Comparison of ENCODE assay signal across 8 cellular contexts in the genomic region with DNA sequence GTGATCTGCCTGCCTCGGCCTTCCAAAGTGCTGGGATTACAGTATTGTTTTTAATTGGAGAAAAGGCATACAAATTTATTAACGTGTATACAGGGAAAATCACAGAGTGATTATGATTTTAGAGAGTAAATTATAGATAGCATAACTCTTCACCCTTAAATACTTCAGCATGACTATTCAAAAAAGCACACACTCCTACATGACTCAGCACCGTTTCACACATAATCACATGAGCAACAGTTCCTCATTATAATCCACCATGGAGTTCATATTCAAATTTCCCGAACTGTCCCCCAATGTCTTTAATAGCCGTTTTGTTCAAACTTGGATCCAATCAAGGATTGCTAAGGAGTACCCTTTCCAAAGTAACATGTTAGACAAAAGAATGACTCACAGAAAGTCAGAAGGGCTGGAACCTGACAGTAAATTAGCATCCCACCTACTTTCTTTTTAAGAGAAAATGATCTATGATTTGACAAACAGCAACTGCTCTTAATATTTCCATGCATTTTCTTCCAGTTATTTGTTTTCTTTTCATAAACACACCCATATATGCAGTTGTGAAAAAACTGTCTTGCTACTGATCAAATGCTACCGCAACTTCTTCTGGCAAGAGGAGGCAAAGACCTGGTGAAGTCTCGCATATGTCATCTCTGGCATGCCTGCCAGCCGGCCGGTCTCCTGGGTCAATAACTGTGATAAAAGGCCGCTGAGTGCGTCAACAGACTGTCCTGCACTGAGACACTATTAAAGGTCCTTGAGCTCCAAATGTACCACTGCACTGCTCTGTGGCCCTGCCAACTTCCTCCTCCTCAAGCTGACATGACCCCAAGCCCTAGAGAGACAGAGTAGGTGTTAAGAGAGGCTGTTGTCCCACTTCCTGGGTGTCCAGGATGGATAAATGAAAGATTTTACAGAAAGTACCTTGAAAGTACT. TPM values are rescaled to one million over a fixed set of nuclear protein-coding genes. Genes with fewer than 3 reads are reported as not detected.
DNase-seq lines count a peak whose midpoint lies in the region; ATAC-seq, FAIRE-seq and TF ChIP-seq lines count a peak whose summit lies in the region.

No MANE protein-coding gene starts in this region.

- H3K27me3 ChIP-seq in ascending aorta (no peaks in the 10 kb centered on the region), keratinocyte (ENCODE audit: control insufficient read depth, extremely low read depth, insufficient read depth, low read length) (no peaks in the 10 kb centered on the region), tibial artery (no peaks in the 10 kb centered on the region)

- intact Hi-C loops in ascending aorta (cut with DNase I): no loop called here
- intact Hi-C loops in tibial artery (cut with DNase I; ENCODE audit: low total_unique reads): no loop called here

- dilution Hi-C loops in keratinocyte (cut with MboI; ENCODE audit: extremely low pct_ligation_motif_present, low sequenced_read_pairs): no loop called here

- H2AFZ ChIP-seq in keratinocyte (ENCODE audit: control insufficient read depth, low read length): no peak overlapping the region

- DNase-seq in Daoy (ENCODE audit: low read depth) (peak; percentile 83), MV-4-11 (lab: John Stamatoyannopoulos, UW) (peak; percentile 77), ascending aorta (ENCODE audit: low spot score in 2 of 2) (peak in 1 of 2 donors; percentile 32), keratinocyte (ENCODE audit: low read depth, low spot score) (no peak), tibial artery (peak in 1 of 2 donors; percentile 44), SK-N-DZ (ENCODE audit: low spot score) (no peak), GM10266 (ENCODE audit: extremely low spot score) (no peak)

- H3K36me3 ChIP-seq in ascending aorta (no peaks in the 10 kb centered on the region), keratinocyte (ENCODE audit: control insufficient read depth in 2 of 2, extremely low read depth in 1 of 2, insufficient read depth in 2 of 2, low read length in 2 of 2) (no peaks in the 10 kb centered on the region), tibial artery (no peaks in the 10 kb centered on the region)

- H3K4me1 ChIP-seq in ascending aorta (peaks cover 3 to 42% of the 10 kb centered on the region in 2 donors), keratinocyte (ENCODE audit: control insufficient read depth, extremely low read depth, insufficient read depth, low read length) (peaks cover 64% of the 10 kb centered on the region), tibial artery (peaks cover 0 to 82% (median 48%) of the 10 kb centered on the region in 4 donors)

- H4K20me1 ChIP-seq in keratinocyte (ENCODE audit: control insufficient read depth, extremely low read depth, insufficient read depth, low read length): peaks cover 5% of the 10 kb centered on the region

- H3K9me3 ChIP-seq in ascending aorta (no peaks in the 10 kb centered on the region), keratinocyte (ENCODE audit: control insufficient read depth, low read depth, low read length) (no peaks in the 10 kb centered on the region), tibial artery (no peaks in the 10 kb centered on the region)

- peak overlapping the region; percentile 71 for H3K4me2 ChIP-seq in keratinocyte (ENCODE audit: control insufficient read depth, extremely low read depth, insufficient read depth, low read depth, low read length)

- H3K27ac ChIP-seq in ascending aorta (peak overlapping the region; percentile 0 to 55), keratinocyte (ENCODE audit: control insufficient read depth, insufficient read depth, low read length) (peak overlapping the region; percentile 82), tibial artery (peak overlapping the region; percentile 25 to 57)

- TF ChIP-seq CTCF in ascending aorta (IDR thresholded peaks at IDR 0.05) (no peak), keratinocyte (optimal IDR thresholded peaks at IDR 0.05 in 1 of 3, IDR thresholded peaks at IDR 0.05 in 1 of 3, conservative IDR thresholded peaks at IDR 0.05 in 1 of 3; ENCODE audit: extremely low read depth in 1 of 3, insufficient read depth in 2 of 3, low read length in 3 of 3) (no peak), tibial artery (IDR thresholded peaks at IDR 0.05) (no peak), GM10266 (IDR thresholded peaks at IDR 0.05; ENCODE audit: control insufficient read depth, insufficient read depth, low read depth, missing control alignments) (no peak)

- peaks cover 35% of the 10 kb centered on the region for H3K79me2 ChIP-seq in keratinocyte (ENCODE audit: control insufficient read depth, insufficient read depth, low read length)

- FAIRE-seq in keratinocyte (lab: Jason Lieb, UNC): peak; percentile 62

- H3K4me3 ChIP-seq in ascending aorta: no peak overlapping the region
- no peak overlapping the region for H3K4me3 ChIP-seq in keratinocyte (ENCODE audit: control insufficient read depth in 2 of 3, extremely low read depth in 1 of 3, insufficient read depth in 2 of 3, low read depth in 1 of 3, low read length in 3 of 3)
- no peak overlapping the region for H3K4me3 ChIP-seq in tibial artery

- ATAC-seq in HG02623 (IDR thresholded peaks at IDR 0.05; ENCODE audit: unreplicated experiment): no peak

- H3K9me1 ChIP-seq in keratinocyte (ENCODE audit: control insufficient read depth, extremely low read depth, insufficient read depth, low read length): peaks cover 2% of the 10 kb centered on the region

- H3K9ac ChIP-seq in keratinocyte (ENCODE audit: control insufficient read depth, extremely low read depth, insufficient read depth, low read length): peak overlapping the region; percentile 56

RNA-seq across cellular contexts. Expression of a gene that starts 31.9 kb away (rescaled TPM):
- 12.3 and 34.2 TPM in 2 replicates for total RNA-seq in Daoy (2014; rRNA removed; shearing (Covaris generic))
- 95.5 TPM for total RNA-seq in ascending aorta
- 18.5 to 30.1 TPM (median 19.2 TPM) in 3 replicates for polyA plus RNA-seq in keratinocyte
- polyA plus RNA-seq in keratinocyte (2011; ENCODE audit: low read depth): 12.1 TPM
- polyA plus RNA-seq in keratinocyte (2011; cell fraction: cytosol; rRNA removed): 19.0 and 25.8 TPM in 2 replicates
- polyA plus RNA-seq in keratinocyte (2011; cell fraction: nucleus; rRNA removed): 29.1 and 30.6 TPM in 2 replicates
- polyA plus RNA-seq in keratinocyte (2012; ENCODE audit: low replicate concordance): 13.3 and 28.0 TPM in 2 replicates
- polyA minus RNA-seq in keratinocyte: 22.0 to 50.7 TPM (median 27.9 TPM) in 3 replicates
- polyA minus RNA-seq in keratinocyte (2011; cell fraction: cytosol; rRNA and poly(A)+ RNA removed): 21.5 TPM
- 16.7 and 26.4 TPM in 2 replicates for polyA minus RNA-seq in keratinocyte (2011; cell fraction: nucleus; rRNA and poly(A)+ RNA removed)
- 22.1 and 24.4 TPM in 2 replicates for polyA plus RNA-seq in SK-N-DZ (2014; cell fraction: cytosol; rRNA removed)
- polyA plus RNA-seq in SK-N-DZ (2014; cell fraction: nucleus; rRNA removed): 14.7 and 19.5 TPM in 2 replicates

Comparison
In these comparisons a context has a peak if more than half of its experiments do, and no peak if none do; other contexts are left out.
1. DNase-seq: peak in Daoy (single experiment) and MV-4-11 (single experiment); none in keratinocyte (single experiment), SK-N-DZ (single experiment) and GM10266 (single experiment).
2. H3K27ac ChIP-seq: peak in every context shown above with its lines; median percentile 82 in keratinocyte; 41 in tibial artery; 28 in ascending aorta.